ENCODE assay signal across 25 cellular contexts in the genomic region with DNA sequence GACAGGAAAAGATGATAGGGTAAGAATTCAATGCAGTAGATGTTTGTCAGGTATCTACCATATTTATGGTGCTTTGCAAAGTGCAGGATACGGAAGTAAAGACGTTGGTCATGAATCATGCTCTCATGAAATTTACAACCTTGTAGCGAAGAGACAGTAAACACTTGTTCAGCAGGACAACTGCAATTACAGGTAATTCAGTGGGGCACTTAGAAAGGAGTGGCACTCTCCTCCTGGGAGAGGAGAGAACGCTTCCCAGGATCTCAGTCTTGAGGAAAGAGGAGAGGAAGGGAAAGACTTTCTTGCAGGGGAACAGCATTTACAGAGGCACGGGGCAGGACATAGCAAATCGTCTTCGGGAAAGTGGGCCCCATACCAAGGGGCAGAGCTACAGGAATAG. TPM values are rescaled to one million over a fixed set of nuclear protein-coding genes. Genes with fewer than 3 reads are reported as not detected.
DNase-seq lines count a peak whose midpoint lies in the region; ATAC-seq, FAIRE-seq and TF ChIP-seq lines count a peak whose summit lies in the region.
"Had no signal": no experiment of that assay in that cellular context is flagged by ENCODE, and none has a peak within 500 bp of the region (broad histone marks: within the 10 kb centered on the region; RNA-seq: fewer than 3 reads in every experiment).

No MANE protein-coding gene starts in this region.

- no peak overlapping the region for H2AFZ ChIP-seq in HCT116 (ENCODE audit: low read depth, low read length, poor library complexity, severe bottlenecking)

- H3K27ac ChIP-seq in HCT116 (ENCODE audit: low read depth, low read length), result no peak overlapping the region
- H3K27ac ChIP-seq: dorsolateral prefrontal cortex, KMS-11, lower lobe of right lung, sigmoid colon had no signal

- no peaks in the 10 kb centered on the region for H3K79me2 ChIP-seq in HCT116 (ENCODE audit: insufficient read depth, low read length)

- TF ChIP-seq RAD21 in HCT116 (IDR thresholded peaks at IDR 0.05; ENCODE audit: low read depth), result no peak

- TF ChIP-seq POLR2A in HCT116 (IDR thresholded peaks at IDR 0.05; ENCODE audit: borderline replicate concordance, extremely low read depth, insufficient read depth, insufficient read length), result no peak

- H3K9me3 Mint-ChIP-seq in activated CD4-positive, alpha-beta T cell treated with anti-CD3 and anti-CD28 coated beads for 36 hours (ENCODE audit: low read depth), result no peaks in the 10 kb centered on the region
- H3K9me3 Mint-ChIP-seq: activated CD4-positive, alpha-beta memory T cell treated with anti-CD3 and anti-CD28 coated beads for 36 hours; stimulated activated naive CD8-positive, alpha-beta T cell treated with anti-CD3 and anti-CD28 coated beads, Interleukin-15, Interleukin-2, amounts not matched to agents 100 ng/mL and 50 ng/mL, for 24 hours; T-cell had no signal

- POLR2A ChIA-PET in HCT116 (lab: Charles Lee), result no interaction called here
- POLR2A ChIA-PET in activated CD4-positive, alpha-beta T cell treated with anti-CD3 and anti-CD28 coated beads for 36 hours (lab: Charles Lee), result no interaction called here

- H3K9me3 ChIP-seq in HCT116 (ENCODE audit: control insufficient read depth in 1 of 2, insufficient read depth in 1 of 2, low read depth in 1 of 2, low read length in 2 of 2) (no peaks in the 10 kb centered on the region), mucosa of descending colon (no peaks in the 10 kb centered on the region)
- H3K9me3 ChIP-seq: lower lobe of right lung, sigmoid colon had no signal

- H3K4me3 Mint-ChIP-seq in activated CD4-positive, alpha-beta T cell treated with anti-CD3 and anti-CD28 coated beads for 36 hours, result no peak overlapping the region
- H3K4me3 Mint-ChIP-seq: activated CD4-positive, alpha-beta memory T cell treated with anti-CD3 and anti-CD28 coated beads for 36 hours; activated naive CD8-positive, alpha-beta T cell; CD14-positive monocyte; stimulated activated naive CD8-positive, alpha-beta T cell treated with anti-CD3 and anti-CD28 coated beads, Interleukin-15, Interleukin-2, amounts not matched to agents 100 ng/mL and 50 ng/mL, for 24 hours; T-cell had no signal

- no peaks in the 10 kb centered on the region for H4K20me1 ChIP-seq in HCT116 (ENCODE audit: insufficient read depth)

- H3K27me3 Mint-ChIP-seq in activated CD4-positive, alpha-beta T cell treated with anti-CD3 and anti-CD28 coated beads for 36 hours, result peaks cover 46% of the 10 kb centered on the region

- intact Hi-C loops in HCT116 (cut with micrococcal nuclease) (no loop called here), mucosa of descending colon (cut with DNase I, micrococcal nuclease) (no loop called here)
- intact Hi-C loops in activated CD4-positive, alpha-beta T cell treated with anti-CD3 and anti-CD28 coated beads for 36 hours (cut with DNase I, micrococcal nuclease), result no loop called here

- H3K9ac ChIP-seq in HCT116 (ENCODE audit: low read length), result no peak overlapping the region
- H3K9ac ChIP-seq: KMS-11 had no signal

- RAD21 ChIA-PET in HCT116 (lab: Charles Lee; ENCODE audit: low non-redundant PET in 1 of 2, low total read pairs in 2 of 2, uncharacterized antibody in 2 of 2, unreplicated experiment in 2 of 2), result no interaction called here

- TF ChIP-seq CTCF in HCT116 (IDR thresholded peaks at IDR 0.05 in 2 of 3, conservative IDR thresholded peaks at IDR 0.05 in 1 of 3; ENCODE audit: borderline replicate concordance in 1 of 3, insufficient read depth in 1 of 3, low read depth in 2 of 3, low read length in 2 of 3) (no peak), mucosa of descending colon (IDR thresholded peaks at IDR 0.05) (no peak), D721Med (IDR thresholded peaks at IDR 0.05; ENCODE audit: insufficient read depth, missing control alignments) (no peak)

- DNase-seq in HCT116 (ENCODE audit: low read depth, low spot score) (no peak), NCI-H1417 treated with DMSO at 0.1 percent for 48 hours (lab: John Stamatoyannopoulos, UW) (peak; percentile 77), NCI-H510A treated with DMSO at 0.1 percent for 48 hours (lab: John Stamatoyannopoulos, UW) (peak; percentile 84), mucosa of descending colon (peak in 1 of 3 donors; percentile 61), H7 (no peak), D721Med (ENCODE audit: insufficient read length, low spot score) (no peak)
- DNase-seq in activated CD8-positive, alpha-beta memory T cell treated with anti-CD3 and anti-CD28 coated beads for 24 hours, result no peak
- no peak for DNase-seq in activated CD4-positive, alpha-beta T cell treated with anti-CD3 and anti-CD28 coated beads for 36 hours
- DNase-seq: activated CD4-positive, alpha-beta memory T cell treated with anti-CD3 and anti-CD28 coated beads for 36 hours; central memory CD4-positive, alpha-beta T cell; lower lobe of right lung; NCI-H2081 treated with DMSO at 0.1 percent for 48 hours; SIG-M5; stimulated activated CD4-positive, alpha-beta T cell treated with anti-CD3 and anti-CD28 coated beads, Interleukin-15, amount 100 ng/mL, for 24 hours; T-cell had no signal

- H3K4me1 ChIP-seq in HCT116 (ENCODE audit: control insufficient read depth in 1 of 2, insufficient read depth in 2 of 2, low read length in 2 of 2) (peaks cover 0 to 10% of the 10 kb centered on the region in 2 experiments; a peak in 1 of 4 replicates), mucosa of descending colon (ENCODE audit: low read depth) (peaks cover 21% of the 10 kb centered on the region)
- H3K4me1 ChIP-seq: lower lobe of right lung, sigmoid colon had no signal

- H3K36me3 Mint-ChIP-seq in activated CD4-positive, alpha-beta T cell treated with anti-CD3 and anti-CD28 coated beads for 36 hours (ENCODE audit: low read depth), result no peaks in the 10 kb centered on the region
- H3K36me3 Mint-ChIP-seq: activated CD4-positive, alpha-beta memory T cell treated with anti-CD3 and anti-CD28 coated beads for 36 hours; activated naive CD8-positive, alpha-beta T cell; CD14-positive monocyte; T-cell had no signal

- no peak overlapping the region for H3K4me2 ChIP-seq in HCT116 (ENCODE audit: low read length)
- H3K4me2 ChIP-seq: KMS-11 had no signal

- H3K9me2 ChIP-seq in HCT116 (ENCODE audit: insufficient read depth), result no peaks in the 10 kb centered on the region

- FAIRE-seq in D721Med (lab: Jason Lieb, UNC), result no peak
- FAIRE-seq: astrocyte, islet of Langerhans had no signal

- H3K27me3 ChIP-seq in HCT116 (ENCODE audit: insufficient read depth, low read length) (peaks cover 24% of the 10 kb centered on the region; the same call in 1 of the 2 replicates), H7 (ENCODE audit: control insufficient read depth, insufficient read depth, low read length) (peaks cover 8% of the 10 kb centered on the region)

- CTCF ChIA-PET in HCT116 (lab: Charles Lee), result no interaction called here
- CTCF ChIA-PET in activated CD4-positive, alpha-beta T cell treated with anti-CD3 and anti-CD28 coated beads for 36 hours (lab: Charles Lee), result no interaction called here

- H3K27ac Mint-ChIP-seq in activated CD4-positive, alpha-beta T cell treated with anti-CD3 and anti-CD28 coated beads for 36 hours, result no peak overlapping the region
- H3K27ac Mint-ChIP-seq: activated CD4-positive, alpha-beta memory T cell treated with anti-CD3 and anti-CD28 coated beads for 36 hours; activated naive CD8-positive, alpha-beta T cell; CD14-positive monocyte; progenitor cell of endocrine pancreas; stimulated activated naive CD8-positive, alpha-beta T cell treated with anti-CD3 and anti-CD28 coated beads, Interleukin-15, Interleukin-2, amounts not matched to agents 100 ng/mL and 50 ng/mL, for 24 hours; T-cell had no signal

- H3K36me3 ChIP-seq in HCT116 (ENCODE audit: control insufficient read depth in 1 of 2, insufficient read depth in 2 of 2, low read length in 2 of 2) (no peaks in the 10 kb centered on the region), mucosa of descending colon (ENCODE audit: low read depth) (no peaks in the 10 kb centered on the region), H7 (replicated peaks; ENCODE audit: control insufficient read depth, insufficient read depth, low read length) (no peaks in the 10 kb centered on the region)
- H3K36me3 ChIP-seq: lower lobe of right lung, sigmoid colon had no signal

- no TSS peak for BruUV-seq in HCT116 (replicated peaks; lab: Mats Ljungman, UMichigan)

- no peaks in the 10 kb centered on the region for H3K4me1 Mint-ChIP-seq in activated CD4-positive, alpha-beta T cell treated with anti-CD3 and anti-CD28 coated beads for 36 hours
- H3K4me1 Mint-ChIP-seq: CD14-positive monocyte had no signal

- peak; percentile 34; the same call in 1 of the 2 replicates for ATAC-seq in HCT116
- peak; percentile 93 for ATAC-seq in mucosa of descending colon
- no peak for ATAC-seq in activated CD4-positive, alpha-beta T cell treated with anti-CD3 and anti-CD28 coated beads for 36 hours
- ATAC-seq: T-cell had no signal

- H3K4me3 ChIP-seq in HCT116 (replicated peaks in 1 of 2; ENCODE audit: low read depth in 1 of 2, low read length in 2 of 2) (no peak overlapping the region), mucosa of descending colon (no peak overlapping the region), H7 (ENCODE audit: insufficient read depth, low read depth, low read length) (no peak overlapping the region)
- H3K4me3 ChIP-seq: dorsolateral prefrontal cortex, lower lobe of right lung, sigmoid colon had no signal

TF ChIP-seq in HCT116, 20 proteins besides CTCF, POLR2A, EP300 and RAD21 (continues in another document):
- TF ChIP-seq ZFX (IDR thresholded peaks at IDR 0.05) (no peak), ELF1 (IDR thresholded peaks at IDR 0.05; ENCODE audit: borderline replicate concordance, low read depth) (no peak), SIN3A (IDR thresholded peaks at IDR 0.05; ENCODE audit: low read depth) (no peak), EGR1 (IDR thresholded peaks at IDR 0.05; ENCODE audit: low read depth) (no peak), JUND (IDR thresholded peaks at IDR 0.05) (no peak), EZH2phosphoT487 (IDR thresholded peaks at IDR 0.05; ENCODE audit: borderline replicate concordance) (no peak)

RNA-seq across cellular contexts. Expression of gene SOX1, which starts 46.4 kb away (rescaled TPM):
- total RNA-seq in HCT116 (2021; ENCODE audit: unreplicated experiment), result not detected
- not detected in 2 replicates for polyA plus RNA-seq in HCT116 (2012)
- total RNA-seq in mucosa of descending colon, result under 1 TPM in 1 of 3 donors, not detected in 2; 0.19 TPM
- 0.15 TPM in 1 of 2 replicates, not detected in the other for total RNA-seq in H7 (2014; rRNA removed; shearing (Covaris generic))
- total RNA-seq in activated CD4-positive, alpha-beta T cell treated with anti-CD3 and anti-CD28 coated beads for 36 hours, result not detected
- total RNA-seq: activated CD4-positive, alpha-beta memory T cell treated with anti-CD3 and anti-CD28 coated beads for 36 hours; astrocyte; lower lobe of right lung; mononuclear cell; T-cell had no signal
- polyA plus RNA-seq: CD14-positive monocyte had no signal

Comparison
In these comparisons a context has a peak if more than half of its experiments do, and no peak if none do; other contexts are left out.
1. DNase-seq: peak in NCI-H1417 treated with DMSO at 0.1 percent for 48 hours (single experiment) and NCI-H510A treated with DMSO at 0.1 percent for 48 hours (single experiment); none in HCT116 (single experiment), H7 (single experiment), activated CD8-positive, alpha-beta memory T cell treated with anti-CD3 and anti-CD28 coated beads for 24 hours (single experiment), activated CD4-positive, alpha-beta T cell treated with anti-CD3 and anti-CD28 coated beads for 36 hours (single experiment) and D721Med (single experiment).